ENCODE assay signal across 1 cellular context in genomic region chr12:124126950-124127349, GRCh38.
TF ChIP-seq lines count a peak whose summit lies in the region.

No MANE protein-coding gene starts in this region.

TF ChIP-seq in GM12878, 131 proteins besides CTCF, POLR2A, EP300 and RAD21 (continued from another document):
- TF ChIP-seq ZBTB4 (CRISPR knock-in tag; IDR thresholded peaks at IDR 0.05) = no peak
- no peak for TF ChIP-seq SMARCA5 (IDR thresholded peaks at IDR 0.05)
- TF ChIP-seq ZSCAN29 (IDR thresholded peaks at IDR 0.05) = no peak
- TF ChIP-seq NFYA (IDR thresholded peaks at IDR 0.05; ENCODE audit: borderline replicate concordance, low read depth, low read length) = no peak
- TF ChIP-seq JUND (IDR thresholded peaks at IDR 0.05; ENCODE audit: low read depth, low read length) = peak; percentile 77
- no peak for TF ChIP-seq SIX5 (IDR thresholded peaks at IDR 0.05; ENCODE audit: low read depth, low read length, severe bottlenecking)
